36 cellular contexts compared by ENCODE assay signal in genomic region chr6:156061465-156061864, GRCh38.
"Had no signal": no experiment of that assay in that cellular context is flagged by ENCODE, and none has a peak within 500 bp of the region (broad histone marks: within the 10 kb centered on the region; RNA-seq: fewer than 3 reads in every experiment).

No MANE protein-coding gene starts in this region.

- H3K36me3 Mint-ChIP-seq: activated CD8-positive, alpha-beta memory T cell treated with anti-CD3 and anti-CD28 coated beads, Interleukin-2, amount 10 ng/mL, durations not matched to agents 7 days and 5 days; activated naive CD8-positive, alpha-beta T cell treated with anti-CD3 and anti-CD28 coated beads for 36 hours had no signal

- H3K36me3 ChIP-seq: adrenal gland, esophagus squamous epithelium, gastroesophageal sphincter, WERI-Rb-1 had no signal

- H3K4me3 ChIP-seq: adrenal gland, body of pancreas, esophagus squamous epithelium, gastroesophageal sphincter had no signal

- H3K4me1 Mint-ChIP-seq: activated CD8-positive, alpha-beta memory T cell treated with anti-CD3 and anti-CD28 coated beads, Interleukin-2, amount 10 ng/mL, durations not matched to agents 7 days and 5 days had no signal

- DNase-seq: activated B cell treated with CpG ODN at 0.5 μM for 24 hours; activated CD4-positive, alpha-beta T cell treated with anti-CD3 and anti-CD28 coated beads for 48 hours; activated CD4-positive, alpha-beta T cell treated with anti-CD3 and anti-CD28 coated beads, Interleukin-2, amount 50 U/mL, for 1 hour; activated CD4-positive, alpha-beta T cell treated with anti-CD3 and anti-CD28 coated beads, Interleukin-2, amount 50 U/mL, for 48 hours; activated CD8-positive, alpha-beta memory T cell treated with anti-CD3 and anti-CD28 coated beads, Interleukin-2, amount 10 ng/mL, durations not matched to agents 7 days and 5 days; activated CD8-positive, alpha-beta memory T cell treated with anti-CD3 and anti-CD28 coated beads, Interleukin-2, amount 50 U/mL, for 4 hours; activated CD8-positive, alpha-beta T cell treated with anti-CD3 and anti-CD28 coated beads, Interleukin-2, amount 10 ng/mL, durations not matched to agents 7 days and 5 days; activated effector memory CD4-positive, alpha-beta T cell treated with anti-CD3 and anti-CD28 coated beads, Interleukin-2, amount 50 U/mL, for 16 hours; activated naive CD4-positive, alpha-beta T cell treated with anti-CD3 and anti-CD28 coated beads for 36 hours; activated naive CD8-positive, alpha-beta T cell treated with anti-CD3 and anti-CD28 coated beads for 36 hours; activated naive CD8-positive, alpha-beta T cell treated with anti-CD3 and anti-CD28 coated beads, Interleukin-2, amount 50 U/mL, for 24 hours; activated T-cell treated with anti-CD3 and anti-CD28 coated beads, Interleukin-2, amount 50 U/mL, for 1 hour; activated T-cell treated with anti-CD3 and anti-CD28 coated beads, Interleukin-2, amount 50 U/mL, for 48 hours; adrenal gland; amygdala; aorta; body of pancreas; caudate nucleus; cortex of kidney; dermis blood vessel endothelial cell; effector CD4-positive, alpha-beta T cell; effector memory CD8-positive, alpha-beta T cell; erythroblast; esophagus squamous epithelium; foreskin melanocyte; SW 1271; T-cell; T1000; WERI-Rb-1 had no signal

- ATAC-seq: activated CD4-positive, CD25-positive, alpha-beta regulatory T cell treated with anti-CD3 and anti-CD28 coated beads, Interleukin-2, amount 50 U/mL, for 24 hours; activated CD8-positive, alpha-beta memory T cell treated with anti-CD3 and anti-CD28 coated beads, Interleukin-2, amount 10 ng/mL, durations not matched to agents 7 days and 5 days; activated CD8-positive, alpha-beta T cell treated with anti-CD3 and anti-CD28 coated beads, Interleukin-2, amount 10 ng/mL, durations not matched to agents 7 days and 5 days; activated naive CD8-positive, alpha-beta T cell treated with anti-CD3 and anti-CD28 coated beads, Interleukin-2, amount 50 U/mL, for 24 hours; effector memory CD8-positive, alpha-beta T cell; T-cell had no signal

- H3K27me3 ChIP-seq: adrenal gland, body of pancreas, esophagus squamous epithelium, gastroesophageal sphincter had no signal

- H3K27ac ChIP-seq: esophagus squamous epithelium, WERI-Rb-1 had no signal

- H3K27ac Mint-ChIP-seq: activated B cell treated with CpG ODN at 0.5 μM for 24 hours; activated CD8-positive, alpha-beta memory T cell treated with anti-CD3 and anti-CD28 coated beads, Interleukin-2, amount 10 ng/mL, durations not matched to agents 7 days and 5 days; activated CD8-positive, alpha-beta T cell treated with anti-CD3 and anti-CD28 coated beads, Interleukin-2, amount 10 ng/mL, durations not matched to agents 7 days and 5 days; activated naive CD4-positive, alpha-beta T cell treated with anti-CD3 and anti-CD28 coated beads for 36 hours; activated naive CD4-positive, alpha-beta T cell treated with anti-CD3 and anti-CD28 coated beads, Interleukin-2, amount 50 U/mL, for 24 hours; activated naive CD8-positive, alpha-beta T cell treated with anti-CD3 and anti-CD28 coated beads for 36 hours; activated naive CD8-positive, alpha-beta T cell treated with anti-CD3 and anti-CD28 coated beads, Interleukin-2, amount 50 U/mL, for 24 hours; activated T-helper 1 cell treated with anti-CD3 and anti-CD28 coated beads, Interleukin-12 subunit alpha, Interleukin-12 subunit beta, Interleukin-2, Interleukin-4 antibody, amounts not matched to agents 30 ng/mL and 10 ng/mL and 1 ng/mL, durations not matched to agents 14 hours and 24 hours and 36 hours; activated T-helper 2 cell treated with anti-CD3 and anti-CD28 coated beads, Interferon-gamma antibody, Interleukin-2, Interleukin-4, amounts not matched to agents 10 μg/mL and 5 μg/mL and 100 μg/mL, durations not matched to agents 14 hours and 24 hours and 36 hours; effector memory CD8-positive, alpha-beta T cell; T-cell; T-helper 1 cell treated with Interleukin-12 subunit alpha and Interleukin-12 subunit beta and Interleukin-4 antibody, amounts not matched to agents 30 μg/mL and 1 μg/mL, for 36 hours; T-helper 2 cell treated with Interferon-gamma antibody and Interleukin-4, amounts not matched to agents 5 μg/mL and 100 μg/mL, for 36 hours had no signal

- H3K9me3 ChIP-seq: adrenal gland, body of pancreas, esophagus squamous epithelium had no signal

- H3K4me3 Mint-ChIP-seq: activated B cell treated with CpG ODN at 0.5 μM for 24 hours; activated CD8-positive, alpha-beta memory T cell treated with anti-CD3 and anti-CD28 coated beads, Interleukin-2, amount 10 ng/mL, durations not matched to agents 7 days and 5 days; activated CD8-positive, alpha-beta T cell treated with anti-CD3 and anti-CD28 coated beads, Interleukin-2, amount 10 ng/mL, durations not matched to agents 7 days and 5 days; activated naive CD4-positive, alpha-beta T cell treated with anti-CD3 and anti-CD28 coated beads for 36 hours; activated naive CD4-positive, alpha-beta T cell treated with anti-CD3 and anti-CD28 coated beads, Interleukin-2, amount 50 U/mL, for 24 hours; activated naive CD8-positive, alpha-beta T cell treated with anti-CD3 and anti-CD28 coated beads for 36 hours; activated naive CD8-positive, alpha-beta T cell treated with anti-CD3 and anti-CD28 coated beads, Interleukin-2, amount 50 U/mL, for 24 hours; activated T-helper 1 cell treated with anti-CD3 and anti-CD28 coated beads, Interleukin-12 subunit alpha, Interleukin-12 subunit beta, Interleukin-2, Interleukin-4 antibody, amounts not matched to agents 30 ng/mL and 10 ng/mL and 1 ng/mL, durations not matched to agents 14 hours and 24 hours and 36 hours; effector memory CD8-positive, alpha-beta T cell; T-cell; T-helper 1 cell treated with Interleukin-12 subunit alpha and Interleukin-12 subunit beta and Interleukin-4 antibody, amounts not matched to agents 30 μg/mL and 1 μg/mL, for 36 hours; T-helper 2 cell treated with Interferon-gamma antibody and Interleukin-4, amounts not matched to agents 5 μg/mL and 100 μg/mL, for 36 hours had no signal

- H3K9me3 Mint-ChIP-seq: activated naive CD4-positive, alpha-beta T cell treated with anti-CD3 and anti-CD28 coated beads, Interleukin-2, amount 50 U/mL, for 24 hours had no signal

- H3K4me1 ChIP-seq: gastroesophageal sphincter had no signal

- H3K27me3 Mint-ChIP-seq: activated B cell treated with CpG ODN at 0.5 μM for 24 hours; activated CD8-positive, alpha-beta memory T cell treated with anti-CD3 and anti-CD28 coated beads, Interleukin-2, amount 10 ng/mL, durations not matched to agents 7 days and 5 days; activated naive CD4-positive, alpha-beta T cell treated with anti-CD3 and anti-CD28 coated beads, Interleukin-2, amount 50 U/mL, for 24 hours; activated naive CD8-positive, alpha-beta T cell treated with anti-CD3 and anti-CD28 coated beads, Interleukin-2, amount 50 U/mL, for 24 hours; effector memory CD8-positive, alpha-beta T cell had no signal
